ENCODE assay signal across 12 cellular contexts in the genomic region with DNA sequence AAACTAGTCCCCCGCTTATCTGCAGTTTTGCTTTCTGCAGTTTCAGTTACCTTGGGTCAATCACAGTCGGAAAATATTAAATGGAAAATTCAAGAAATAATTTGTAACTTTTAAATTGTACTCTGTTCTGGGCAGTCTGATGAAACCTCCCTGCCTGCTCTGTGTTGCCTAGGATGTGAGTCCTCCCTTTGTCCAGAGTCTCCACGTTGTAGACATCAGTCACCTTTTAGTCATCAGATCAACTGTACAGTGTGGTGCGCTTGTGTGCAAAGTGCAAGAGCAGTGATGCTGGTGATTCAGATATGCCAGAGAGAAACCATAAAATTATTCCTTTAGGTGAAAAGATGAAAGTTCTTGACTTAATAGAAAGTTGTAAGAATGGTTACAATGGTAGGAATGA. TPM values are rescaled to one million over a fixed set of nuclear protein-coding genes. Genes with fewer than 3 reads are reported as not detected.
DNase-seq lines count a peak whose midpoint lies in the region; ATAC-seq, FAIRE-seq and TF ChIP-seq lines count a peak whose summit lies in the region.
"Had no signal": no experiment of that assay in that cellular context is flagged by ENCODE, and none has a peak within 500 bp of the region (broad histone marks: within the 10 kb centered on the region; RNA-seq: fewer than 3 reads in every experiment).

No MANE protein-coding gene starts in this region.

- H3K4me1 Mint-ChIP-seq in astrocyte (ENCODE audit: low read depth, unreplicated experiment), result peaks cover 8% of the 10 kb centered on the region

- no peak for TF ChIP-seq POLR2A in gastrocnemius medialis (IDR thresholded peaks at IDR 0.05)

- peak; percentile 27 to 40 for ATAC-seq in gastrocnemius medialis
- ATAC-seq in GM19397 (IDR thresholded peaks at IDR 0.05; ENCODE audit: unreplicated experiment), result no peak

- peak; percentile 5 for FAIRE-seq in astrocyte (lab: Jason Lieb, UNC)

- TF ChIP-seq CTCF in astrocyte (IDR thresholded peaks at IDR 0.05; ENCODE audit: insufficient read depth, low read depth, low read length) (no peak), gastrocnemius medialis (IDR thresholded peaks at IDR 0.05 in 4 of 5, conservative IDR thresholded peaks at IDR 0.05 in 1 of 5) (no peak)

- intact Hi-C loops in gastrocnemius medialis (cut with DNase I; ENCODE audit: low total_unique reads), result loop anchor here (2.0 kb wide), 1 partner anchor 37 kb away; no protein-coding TSS in a partner anchor

- H3K27me3 ChIP-seq in astrocyte (ENCODE audit: insufficient read depth, low read length) (no peaks in the 10 kb centered on the region), gastrocnemius medialis (no peaks in the 10 kb centered on the region)

- H3K79me2 ChIP-seq in astrocyte (ENCODE audit: insufficient read depth, low read length), result no peaks in the 10 kb centered on the region

- H3K9ac ChIP-seq in astrocyte (ENCODE audit: low read length), result peak overlapping the region; percentile 47

- no peak overlapping the region for H3K4me3 ChIP-seq in astrocyte (ENCODE audit: insufficient read depth, low read depth, low read length)
- H3K4me3 ChIP-seq in gastrocnemius medialis, result no peak overlapping the region

- peak overlapping the region; percentile 51 for H3K4me2 ChIP-seq in astrocyte (ENCODE audit: low read length)

- no peak overlapping the region for H2AFZ ChIP-seq in astrocyte (ENCODE audit: low read depth, low read length)

- no peaks in the 10 kb centered on the region for H4K20me1 ChIP-seq in astrocyte (ENCODE audit: insufficient read depth, low read length)

- H3K9me3 ChIP-seq in astrocyte (ENCODE audit: insufficient read depth, low read depth, low read length) (no peaks in the 10 kb centered on the region), gastrocnemius medialis (no peaks in the 10 kb centered on the region)

- DNase-seq in AG20443 (ENCODE audit: low spot score), result peak; percentile 50
- peak; percentile 90 for DNase-seq in LHCN-M2 (ENCODE audit: low read depth)
- peak; percentile 79 for DNase-seq in astrocyte (ENCODE audit: low read depth)
- DNase-seq in gastrocnemius medialis, result no peak
- no peak for DNase-seq in anterior cingulate cortex (lab: John Stamatoyannopoulos, UW)
- DNase-seq in DMS153 treated with DMSO at 0.1 percent for 48 hours (lab: John Stamatoyannopoulos, UW; ENCODE audit: unreplicated experiment), result no peak
- no peak for DNase-seq in C1 segment of cervical spinal cord (lab: John Stamatoyannopoulos, UW)
- DNase-seq: DMS 273 treated with DMSO at 0.1 percent for 48 hours, NCI-H526 treated with DMSO at 0.1 percent for 48 hours, nephron progenitor cell had no signal

- H3K4me1 ChIP-seq in astrocyte (ENCODE audit: insufficient read depth, low read length) (peaks cover 24% of the 10 kb centered on the region), gastrocnemius medialis (peaks cover 34% of the 10 kb centered on the region in 2 donors)

- H3K36me3 Mint-ChIP-seq in astrocyte (ENCODE audit: low read depth, unreplicated experiment), result no peaks in the 10 kb centered on the region

- peak overlapping the region; percentile 48 for H3K27ac Mint-ChIP-seq in astrocyte (ENCODE audit: unreplicated experiment)
- H3K27ac Mint-ChIP-seq: nephron progenitor cell had no signal

- H3K4me3 Mint-ChIP-seq in astrocyte (ENCODE audit: unreplicated experiment), result no peak overlapping the region

- in situ Hi-C loops in gastrocnemius medialis (cut with MboI; ENCODE audit: low sequenced_read_pairs in 4 of 4), result no loop called here

- H3K27me3 Mint-ChIP-seq in astrocyte (ENCODE audit: low read depth, unreplicated experiment), result no peaks in the 10 kb centered on the region

- no peaks in the 10 kb centered on the region for H3K9me3 Mint-ChIP-seq in astrocyte (ENCODE audit: unreplicated experiment)
- H3K9me3 Mint-ChIP-seq: IgD-negative memory B cell, nephron progenitor cell had no signal

- peak overlapping the region; percentile 75 for H3K27ac ChIP-seq in astrocyte (ENCODE audit: low read depth, low read length)
- peak overlapping the region; percentile 56 to 93 (median 86) for H3K27ac ChIP-seq in gastrocnemius medialis

- H3K36me3 ChIP-seq in astrocyte (ENCODE audit: insufficient read depth, low read length), result no peaks in the 10 kb centered on the region
- H3K36me3 ChIP-seq in gastrocnemius medialis, result no peaks in the 10 kb centered on the region

RNA-seq across cellular contexts. Expression of a gene that starts 1.5 kb away (rescaled TPM):
- total RNA-seq in LHCN-M2 (2014; rRNA removed), result 0.11 TPM in 1 of 2 replicates, not detected in the other
- polyA plus RNA-seq in LHCN-M2 (2012), result 0.13 TPM
- total RNA-seq in astrocyte, result 0.32 and 0.46 TPM in 2 replicates
- total RNA-seq in gastrocnemius medialis, result under 1 TPM in 2 of 4 donors, not detected in 2; 0.22 to 0.29 TPM
- polyA plus RNA-seq: IgD-negative memory B cell had no signal

Comparison
In these comparisons a context has a peak if more than half of its experiments do, and no peak if none do; other contexts are left out.
1. DNase-seq: peak in AG20443 (single experiment), LHCN-M2 (single experiment) and astrocyte (single experiment); none in gastrocnemius medialis (0 of 2), anterior cingulate cortex (0 of 58), DMS153 treated with DMSO at 0.1 percent for 48 hours (single experiment) and C1 segment of cervical spinal cord (0 of 14).